ENCODE assay signal across 37 cellular contexts in genomic region chr6:161344640-161345039, GRCh38.
"Had no signal": no experiment of that assay in that cellular context is flagged by ENCODE, and none has a peak within 500 bp of the region (broad histone marks: within the 10 kb centered on the region; RNA-seq: fewer than 3 reads in every experiment).

No MANE protein-coding gene starts in this region.

- H3K4me3 ChIP-seq: adrenal gland, body of pancreas, breast epithelium had no signal

- DNase-seq: activated B cell treated with CpG ODN at 0.5 μM for 24 hours; activated CD4-positive, alpha-beta memory T cell treated with anti-CD3 and anti-CD28 coated beads for 36 hours; activated CD4-positive, alpha-beta T cell treated with anti-CD3 and anti-CD28 coated beads for 4 hours; activated CD4-positive, alpha-beta T cell treated with anti-CD3 and anti-CD28 coated beads, Interleukin-2, amount 10 ng/mL, durations not matched to agents 24 days and 14 days; activated CD4-positive, alpha-beta T cell treated with anti-CD3 and anti-CD28 coated beads, Interleukin-2, amount 50 U/mL, for 1 hour; activated CD4-positive, alpha-beta T cell treated with anti-CD3 and anti-CD28 coated beads, Interleukin-2, amount 50 U/mL, for 4 hours; activated CD4-positive, CD25-positive, alpha-beta regulatory T cell treated with anti-CD3 and anti-CD28 coated beads, Interleukin-2, amount 50 U/mL, for 72 hours; activated CD8-positive, alpha-beta memory T cell treated with anti-CD3 and anti-CD28 coated beads, Interleukin-2, amount 50 U/mL, for 4 hours; activated CD8-positive, alpha-beta T cell treated with anti-CD3 and anti-CD28 coated beads for 36 hours; activated effector memory CD4-positive, alpha-beta T cell treated with anti-CD3 and anti-CD28 coated beads, Interleukin-2, amount 50 U/mL, for 16 hours; activated gamma-delta T cell treated with Interleukin-2 at 50 U/mL for 16 hours; activated naive CD4-positive, alpha-beta T cell; activated naive CD4-positive, alpha-beta T cell treated with anti-CD3 and anti-CD28 coated beads for 36 hours; activated naive CD4-positive, alpha-beta T cell treated with anti-CD3 and anti-CD28 coated beads, Interleukin-2, amount 50 U/mL, for 16 hours; activated naive CD8-positive, alpha-beta T cell treated with anti-CD3 and anti-CD28 coated beads for 36 hours; activated T-cell treated with anti-CD3 and anti-CD28 coated beads for 4 hours; activated T-cell treated with anti-CD3 and anti-CD28 coated beads, Interleukin-2, amount 50 U/mL, for 1 hour; activated T-cell treated with anti-CD3 and anti-CD28 coated beads, Interleukin-2, amount 50 U/mL, for 4 hours; activated T-cell treated with anti-CD3 and anti-CD28 coated beads, Interleukin-2, amount 50 U/mL, for 72 hours; adrenal gland; amniotic stem cell; aorta; body of pancreas; brain microvascular endothelial cell; central memory CD4-positive, alpha-beta T cell; T-helper 1 cell; T-helper 2 cell; T-helper 9 cell had no signal

- H3K27me3 Mint-ChIP-seq: activated CD8-positive, alpha-beta T cell treated with anti-CD3 and anti-CD28 coated beads for 36 hours; activated naive CD8-positive, alpha-beta T cell treated with anti-CD3 and anti-CD28 coated beads for 36 hours; activated T-helper 17 cell treated with anti-CD3 and anti-CD28 coated beads, Interleukin-2, amount 50 U/mL, for 72 hours had no signal

- H3K27ac Mint-ChIP-seq: activated B cell treated with CpG ODN at 0.5 μM for 24 hours; activated CD4-positive, alpha-beta memory T cell treated with anti-CD3 and anti-CD28 coated beads for 36 hours; activated CD4-positive, alpha-beta T cell treated with anti-CD3 and anti-CD28 coated beads, Interleukin-2, amount 10 ng/mL, durations not matched to agents 24 days and 14 days; activated CD8-positive, alpha-beta T cell treated with anti-CD3 and anti-CD28 coated beads for 36 hours; activated naive CD4-positive, alpha-beta T cell treated with anti-CD3 and anti-CD28 coated beads for 36 hours; activated naive CD4-positive, alpha-beta T cell treated with anti-CD3 and anti-CD28 coated beads, Interleukin-2, amount 50 U/mL, for 72 hours; activated naive CD8-positive, alpha-beta T cell treated with anti-CD3 and anti-CD28 coated beads for 36 hours; activated T-cell treated with anti-CD3 and anti-CD28 coated beads, Interleukin-2, amount 50 U/mL, for 72 hours; activated T-helper 1 cell treated with anti-CD3 and anti-CD28 coated beads, Interleukin-12 subunit alpha, Interleukin-12 subunit beta, Interleukin-2, Interleukin-4 antibody, amounts not matched to agents 30 ng/mL and 10 ng/mL and 1 ng/mL, durations not matched to agents 14 hours and 24 hours and 36 hours; activated T-helper 17 cell treated with anti-CD3 and anti-CD28 coated beads, Interleukin-2, amount 50 U/mL, for 72 hours; T-helper 1 cell treated with Interleukin-12 subunit alpha and Interleukin-12 subunit beta and Interleukin-4 antibody, amounts not matched to agents 30 μg/mL and 1 μg/mL, for 36 hours; T-helper 2 cell treated with Interferon-gamma antibody and Interleukin-4, amounts not matched to agents 5 μg/mL and 100 μg/mL, for 36 hours had no signal

- H3K4me1 Mint-ChIP-seq: activated B cell treated with CpG ODN at 0.5 μM for 24 hours; activated CD4-positive, alpha-beta T cell treated with anti-CD3 and anti-CD28 coated beads, Interleukin-2, amount 10 ng/mL, durations not matched to agents 24 days and 14 days; activated naive CD8-positive, alpha-beta T cell treated with anti-CD3 and anti-CD28 coated beads for 36 hours; activated T-helper 17 cell treated with anti-CD3 and anti-CD28 coated beads, Interleukin-2, amount 50 U/mL, for 72 hours had no signal

- H3K36me3 ChIP-seq: adrenal gland, brain microvascular endothelial cell, breast epithelium had no signal

- H3K4me1 ChIP-seq: adrenal gland, breast epithelium had no signal

- FAIRE-seq: astrocyte, TTC549 had no signal

- H3K36me3 Mint-ChIP-seq: activated CD4-positive, alpha-beta memory T cell treated with anti-CD3 and anti-CD28 coated beads for 36 hours; activated naive CD4-positive, alpha-beta T cell treated with anti-CD3 and anti-CD28 coated beads, Interleukin-2, amount 50 U/mL, for 72 hours; activated naive CD8-positive, alpha-beta T cell treated with anti-CD3 and anti-CD28 coated beads for 36 hours had no signal

- H3K4me3 Mint-ChIP-seq: activated B cell treated with CpG ODN at 0.5 μM for 24 hours; activated CD4-positive, alpha-beta memory T cell treated with anti-CD3 and anti-CD28 coated beads for 36 hours; activated CD4-positive, alpha-beta T cell treated with anti-CD3 and anti-CD28 coated beads, Interleukin-2, amount 10 ng/mL, durations not matched to agents 24 days and 14 days; activated CD8-positive, alpha-beta T cell treated with anti-CD3 and anti-CD28 coated beads for 36 hours; activated naive CD4-positive, alpha-beta T cell treated with anti-CD3 and anti-CD28 coated beads for 36 hours; activated naive CD8-positive, alpha-beta T cell treated with anti-CD3 and anti-CD28 coated beads for 36 hours; activated T-cell treated with anti-CD3 and anti-CD28 coated beads, Interleukin-2, amount 50 U/mL, for 4 hours; activated T-cell treated with anti-CD3 and anti-CD28 coated beads, Interleukin-2, amount 50 U/mL, for 72 hours; activated T-helper 1 cell treated with anti-CD3 and anti-CD28 coated beads, Interleukin-12 subunit alpha, Interleukin-12 subunit beta, Interleukin-2, Interleukin-4 antibody, amounts not matched to agents 30 ng/mL and 10 ng/mL and 1 ng/mL, durations not matched to agents 14 hours and 24 hours and 36 hours; activated T-helper 17 cell treated with anti-CD3 and anti-CD28 coated beads, Interleukin-2, amount 50 U/mL, for 72 hours; T-helper 1 cell treated with Interleukin-12 subunit alpha and Interleukin-12 subunit beta and Interleukin-4 antibody, amounts not matched to agents 30 μg/mL and 1 μg/mL, for 36 hours; T-helper 2 cell treated with Interferon-gamma antibody and Interleukin-4, amounts not matched to agents 5 μg/mL and 100 μg/mL, for 36 hours had no signal

- H3K27ac ChIP-seq: adrenal gland, body of pancreas, brain microvascular endothelial cell, breast epithelium, VCaP had no signal

- H3K9me3 ChIP-seq: adrenal gland, body of pancreas, breast epithelium had no signal

- H3K27me3 ChIP-seq: adrenal gland, body of pancreas, brain microvascular endothelial cell, breast epithelium had no signal

- H3K9me3 Mint-ChIP-seq: activated B cell treated with CpG ODN at 0.5 μM for 24 hours; activated CD4-positive, alpha-beta memory T cell treated with anti-CD3 and anti-CD28 coated beads for 36 hours; activated CD4-positive, alpha-beta T cell treated with anti-CD3 and anti-CD28 coated beads, Interleukin-2, amount 10 ng/mL, durations not matched to agents 24 days and 14 days; activated CD8-positive, alpha-beta T cell treated with anti-CD3 and anti-CD28 coated beads for 36 hours; activated naive CD4-positive, alpha-beta T cell treated with anti-CD3 and anti-CD28 coated beads for 36 hours; activated naive CD4-positive, alpha-beta T cell treated with anti-CD3 and anti-CD28 coated beads, Interleukin-2, amount 50 U/mL, for 72 hours; activated naive CD8-positive, alpha-beta T cell treated with anti-CD3 and anti-CD28 coated beads for 36 hours; activated T-cell treated with anti-CD3 and anti-CD28 coated beads, Interleukin-2, amount 50 U/mL, for 4 hours; activated T-cell treated with anti-CD3 and anti-CD28 coated beads, Interleukin-2, amount 50 U/mL, for 72 hours; activated T-helper 1 cell treated with anti-CD3 and anti-CD28 coated beads, Interleukin-12 subunit alpha, Interleukin-12 subunit beta, Interleukin-2, Interleukin-4 antibody, amounts not matched to agents 30 ng/mL and 10 ng/mL and 1 ng/mL, durations not matched to agents 14 hours and 24 hours and 36 hours; activated T-helper 17 cell treated with anti-CD3 and anti-CD28 coated beads, Interleukin-2, amount 50 U/mL, for 72 hours; T-helper 1 cell treated with Interleukin-12 subunit alpha and Interleukin-12 subunit beta and Interleukin-4 antibody, amounts not matched to agents 30 μg/mL and 1 μg/mL, for 36 hours; T-helper 2 cell treated with Interferon-gamma antibody and Interleukin-4, amounts not matched to agents 5 μg/mL and 100 μg/mL, for 36 hours had no signal

- ATAC-seq: activated CD8-positive, alpha-beta T cell treated with anti-CD3 and anti-CD28 coated beads for 36 hours; activated naive CD4-positive, alpha-beta T cell treated with anti-CD3 and anti-CD28 coated beads, Interleukin-2, amount 50 U/mL, for 72 hours; activated T-cell treated with anti-CD3 and anti-CD28 coated beads, Interleukin-2, amount 50 U/mL, for 4 hours; activated T-cell treated with anti-CD3 and anti-CD28 coated beads, Interleukin-2, amount 50 U/mL, for 72 hours; activated T-helper 17 cell treated with anti-CD3 and anti-CD28 coated beads, Interleukin-2, amount 50 U/mL, for 72 hours; body of pancreas had no signal
